ENCODE assay signal across 11 cellular contexts in the genomic region with DNA sequence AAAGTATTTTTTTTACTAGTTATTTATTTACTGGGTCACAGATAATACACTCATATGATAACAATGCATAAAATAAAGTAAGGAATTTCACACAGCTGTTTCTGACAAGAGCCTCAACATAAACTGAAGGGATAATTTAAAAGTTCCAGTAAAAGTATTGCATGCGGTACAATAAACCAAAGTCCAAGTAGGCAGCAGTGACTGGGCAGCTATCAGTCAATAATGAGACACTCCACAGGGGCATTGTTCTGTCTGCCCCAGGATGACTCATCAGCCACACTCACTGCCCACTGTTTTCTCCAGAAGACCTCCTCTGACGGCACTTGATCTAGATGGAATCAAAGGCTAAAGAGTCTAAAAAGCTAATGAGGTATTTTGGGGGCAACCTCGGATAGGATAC.
DNase-seq lines count a peak whose midpoint lies in the region; ATAC-seq and FAIRE-seq lines count a peak whose summit lies in the region.
"Had no signal": no experiment of that assay in that cellular context is flagged by ENCODE, and none has a peak within 500 bp of the region (broad histone marks: within the 10 kb centered on the region; RNA-seq: fewer than 3 reads in every experiment).

No MANE protein-coding gene starts in this region.

- no peak for ATAC-seq in HG03025 (IDR thresholded peaks at IDR 0.05; ENCODE audit: low FRiP score, unreplicated experiment)
- no peak for ATAC-seq in HG03520 (IDR thresholded peaks at IDR 0.05; ENCODE audit: unreplicated experiment)
- no peak for ATAC-seq in GM18867 (IDR thresholded peaks at IDR 0.05; ENCODE audit: unreplicated experiment)

- no peak for FAIRE-seq in RCC 7860 (lab: Jason Lieb, UNC)
- FAIRE-seq: GM18507 had no signal

- H3K4me3 Mint-ChIP-seq in activated T-helper 2 cell treated with anti-CD3 and anti-CD28 coated beads, Interferon-gamma antibody, Interleukin-2, Interleukin-4, amounts not matched to agents 10 μg/mL and 5 μg/mL and 100 μg/mL, durations not matched to agents 14 hours and 24 hours and 36 hours (ENCODE audit: low read depth) = no peak overlapping the region
- H3K4me3 Mint-ChIP-seq: activated naive CD8-positive, alpha-beta T cell; immature natural killer cell had no signal

- H3K9me3 Mint-ChIP-seq in activated T-helper 2 cell treated with anti-CD3 and anti-CD28 coated beads, Interferon-gamma antibody, Interleukin-2, Interleukin-4, amounts not matched to agents 10 μg/mL and 5 μg/mL and 100 μg/mL, durations not matched to agents 14 hours and 24 hours and 36 hours = no peaks in the 10 kb centered on the region
- H3K9me3 Mint-ChIP-seq: immature natural killer cell had no signal

- no peak overlapping the region for H3K27ac Mint-ChIP-seq in activated T-helper 2 cell treated with anti-CD3 and anti-CD28 coated beads, Interferon-gamma antibody, Interleukin-2, Interleukin-4, amounts not matched to agents 10 μg/mL and 5 μg/mL and 100 μg/mL, durations not matched to agents 14 hours and 24 hours and 36 hours
- H3K27ac Mint-ChIP-seq: activated naive CD8-positive, alpha-beta T cell; immature natural killer cell had no signal

- intact Hi-C loops in activated T-helper 2 cell treated with anti-CD3 and anti-CD28 coated beads, Interferon-gamma antibody, Interleukin-2, Interleukin-4, amounts not matched to agents 10 μg/mL and 5 μg/mL and 100 μg/mL, durations not matched to agents 14 hours and 24 hours and 36 hours (cut with micrococcal nuclease) = no loop called here

- peaks cover 15% of the 10 kb centered on the region for H3K27me3 Mint-ChIP-seq in activated T-helper 2 cell treated with anti-CD3 and anti-CD28 coated beads, Interferon-gamma antibody, Interleukin-2, Interleukin-4, amounts not matched to agents 10 μg/mL and 5 μg/mL and 100 μg/mL, durations not matched to agents 14 hours and 24 hours and 36 hours (ENCODE audit: low read depth)
- H3K27me3 Mint-ChIP-seq: activated naive CD8-positive, alpha-beta T cell had no signal

- DNase-seq in HCEC 1CT (peak; percentile 29), RCC 7860 (ENCODE audit: low spot score) (peak; percentile 96), fibroblast of gingiva (ENCODE audit: low read depth) (peak; percentile 4), renal cortical epithelial cell (ENCODE audit: low read depth) (peak; percentile 97)
- no peak for DNase-seq in activated T-helper 2 cell treated with anti-CD3 and anti-CD28 coated beads, Interferon-gamma antibody, Interleukin-2, Interleukin-4, amounts not matched to agents 10 μg/mL and 5 μg/mL and 100 μg/mL, durations not matched to agents 14 hours and 24 hours and 36 hours (ENCODE audit: low spot score)
- DNase-seq: immature natural killer cell had no signal

- H3K36me3 Mint-ChIP-seq in activated T-helper 2 cell treated with anti-CD3 and anti-CD28 coated beads, Interferon-gamma antibody, Interleukin-2, Interleukin-4, amounts not matched to agents 10 μg/mL and 5 μg/mL and 100 μg/mL, durations not matched to agents 14 hours and 24 hours and 36 hours (ENCODE audit: low read depth) = no peaks in the 10 kb centered on the region

- no peaks in the 10 kb centered on the region for H3K4me1 Mint-ChIP-seq in activated T-helper 2 cell treated with anti-CD3 and anti-CD28 coated beads, Interferon-gamma antibody, Interleukin-2, Interleukin-4, amounts not matched to agents 10 μg/mL and 5 μg/mL and 100 μg/mL, durations not matched to agents 14 hours and 24 hours and 36 hours (ENCODE audit: low read depth)
- H3K4me1 Mint-ChIP-seq: immature natural killer cell had no signal
